29 cellular contexts compared by ENCODE assay signal in genomic region chr5:198516-198915, GRCh38. TPM values are rescaled to one million over a fixed set of nuclear protein-coding genes. Genes with fewer than 3 reads are reported as not detected.
"Had no signal": no experiment of that assay in that cellular context is flagged by ENCODE, and none has a peak within 500 bp of the region (broad histone marks: within the 10 kb centered on the region; RNA-seq: fewer than 3 reads in every experiment).

No MANE protein-coding gene starts in this region.

- H3K27me3 Mint-ChIP-seq: activated naive CD4-positive, alpha-beta T cell treated with anti-CD3 and anti-CD28 coated beads, Interleukin-2, amount 10 ng/mL, durations not matched to agents 7 days and 5 days; activated naive CD8-positive, alpha-beta T cell treated with anti-CD3 and anti-CD28 coated beads, Interleukin-2, amount 10 ng/mL, durations not matched to agents 7 days and 5 days; naive B cell had no signal

- H3K27ac Mint-ChIP-seq: activated naive CD4-positive, alpha-beta T cell treated with anti-CD3 and anti-CD28 coated beads, Interleukin-2, amount 10 ng/mL, durations not matched to agents 7 days and 5 days; activated naive CD8-positive, alpha-beta T cell treated with anti-CD3 and anti-CD28 coated beads, Interleukin-2, amount 10 ng/mL, durations not matched to agents 7 days and 5 days; nephron progenitor cell had no signal

- H3K9ac ChIP-seq: parathyroid adenoma had no signal

- H3K27me3 ChIP-seq: ascending aorta, brain microvascular endothelial cell, heart right ventricle, testis, transverse colon had no signal

- H3K9me3 ChIP-seq: ascending aorta, heart right ventricle, testis, transverse colon had no signal

- H3K4me3 Mint-ChIP-seq: activated naive CD4-positive, alpha-beta T cell treated with anti-CD3 and anti-CD28 coated beads, Interleukin-2, amount 10 ng/mL, durations not matched to agents 7 days and 5 days; activated naive CD8-positive, alpha-beta T cell treated with anti-CD3 and anti-CD28 coated beads, Interleukin-2, amount 10 ng/mL, durations not matched to agents 7 days and 5 days; naive B cell; nephron progenitor cell had no signal

- H3K9me3 Mint-ChIP-seq: activated naive CD4-positive, alpha-beta T cell treated with anti-CD3 and anti-CD28 coated beads, Interleukin-2, amount 10 ng/mL, durations not matched to agents 7 days and 5 days; activated naive CD8-positive, alpha-beta T cell treated with anti-CD3 and anti-CD28 coated beads, Interleukin-2, amount 10 ng/mL, durations not matched to agents 7 days and 5 days; naive B cell; nephron progenitor cell had no signal

- ATAC-seq: esophagus mucosa; left ventricle myocardium superior; right cardiac atrium; stimulated activated naive CD8-positive, alpha-beta T cell treated with anti-CD3 and anti-CD28 coated beads, Interleukin-15, Interleukin-2, amounts not matched to agents 100 U/mL and 50 U/mL, for 24 hours had no signal

- H3K36me3 ChIP-seq: brain microvascular endothelial cell, transverse colon had no signal

- H3K4me3 ChIP-seq: ascending aorta, heart right ventricle, testis, transverse colon had no signal

- H3K4me1 Mint-ChIP-seq: activated naive CD4-positive, alpha-beta T cell treated with anti-CD3 and anti-CD28 coated beads, Interleukin-2, amount 10 ng/mL, durations not matched to agents 7 days and 5 days; activated naive CD8-positive, alpha-beta T cell treated with anti-CD3 and anti-CD28 coated beads, Interleukin-2, amount 10 ng/mL, durations not matched to agents 7 days and 5 days had no signal

- H3K36me3 Mint-ChIP-seq: activated naive CD4-positive, alpha-beta T cell treated with anti-CD3 and anti-CD28 coated beads, Interleukin-2, amount 10 ng/mL, durations not matched to agents 7 days and 5 days; naive B cell had no signal

- H3K27ac ChIP-seq: ascending aorta, brain microvascular endothelial cell, parathyroid adenoma, testis, transverse colon had no signal

- H2AFZ ChIP-seq: parathyroid adenoma had no signal

- DNase-seq: activated CD4-positive, alpha-beta T cell treated with anti-CD3 and anti-CD28 coated beads for 4 hours; activated CD4-positive, alpha-beta T cell treated with anti-CD3 and anti-CD28 coated beads, Interleukin-2, amount 50 U/mL, for 48 hours; activated CD4-positive, CD25-positive, alpha-beta regulatory T cell; activated CD8-positive, alpha-beta memory T cell treated with anti-CD3 and anti-CD28 coated beads for 24 hours; activated gamma-delta T cell; activated naive CD4-positive, alpha-beta T cell treated with anti-CD3 and anti-CD28 coated beads, Interleukin-2, amount 10 ng/mL, durations not matched to agents 7 days and 5 days; activated naive CD8-positive, alpha-beta T cell treated with anti-CD3 and anti-CD28 coated beads, Interleukin-2, amount 10 ng/mL, durations not matched to agents 7 days and 5 days; brain microvascular endothelial cell; cortex of kidney; foreskin fibroblast; heart right ventricle; naive B cell; nephron progenitor cell; nucleus accumbens; stimulated activated CD4-positive, alpha-beta T cell treated with anti-CD3 and anti-CD28 coated beads, Interleukin-12 subunit alpha, Interleukin-12 subunit beta, amount 100 ng/mL, for 4 hours; stimulated activated CD4-positive, alpha-beta T cell treated with anti-CD3 and anti-CD28 coated beads, Interleukin-4, amount 100 ng/mL, for 1 hour; stimulated activated naive CD8-positive, alpha-beta T cell treated with anti-CD3 and anti-CD28 coated beads, Interleukin-15, Interleukin-2, amounts not matched to agents 100 U/mL and 50 U/mL, for 24 hours; testis; transverse colon had no signal

- H3K4me1 ChIP-seq: ascending aorta, parathyroid adenoma, testis, transverse colon had no signal

RNA-seq across cellular contexts. Expression of gene LRRC14B, which starts 7.2 kb away (rescaled TPM):
- total RNA-seq: ascending aorta; endothelial cell of umbilical vein; esophagus mucosa; glomerular endothelial cell; lung microvascular endothelial cell; pulmonary artery endothelial cell; T-helper 1 cell treated with Interleukin-12 subunit alpha and Interleukin-12 subunit beta and Interleukin-4 antibody, amounts not matched to agents 30 ng/mL and 1 ng/mL, for 36 hours; transverse colon had no signal
- polyA plus RNA-seq: endothelial cell of umbilical vein had no signal
